Comparison of ENCODE assay signal across 8 cellular contexts in genomic region chr6:160930547-160931377, GRCh38.
DNase-seq lines count a peak whose midpoint lies in the region; ATAC-seq and TF ChIP-seq lines count a peak whose summit lies in the region.

No MANE protein-coding gene starts in this region.

- peak; percentile 91 for TF ChIP-seq CTCF in left ventricle myocardium inferior (IDR thresholded peaks at IDR 0.05; ENCODE audit: borderline replicate concordance)
- TF ChIP-seq CTCF in progenitor cell of endocrine pancreas (IDR thresholded peaks at IDR 0.05; ENCODE audit: unreplicated experiment): peak; percentile 96

- H3K36me3 Mint-ChIP-seq in progenitor cell of endocrine pancreas (ENCODE audit: insufficient read depth): no peaks in the 10 kb centered on the region

- intact Hi-C loops in left ventricle myocardium inferior (cut with micrococcal nuclease): loop anchor here (5.0 to 10.0 kb wide), 2 partner anchors 64 to 442 kb away; partner anchors contain the start of gene MAP3K4

- peak; percentile 8 for DNase-seq in DMS153 (lab: John Stamatoyannopoulos, UW)
- DNase-seq in SW 1271 (lab: John Stamatoyannopoulos, UW): peak; percentile 22 to 23
- peak; percentile 44 for DNase-seq in amniotic stem cell (lab: John Stamatoyannopoulos, UW)
- peak; percentile 76 for DNase-seq in left ventricle myocardium inferior
- peak; percentile 79 for DNase-seq in progenitor cell of endocrine pancreas (ENCODE audit: low spot score, unreplicated experiment)

- WGBS in urinary bladder: 3% methylated on average over 50 of the region's 50 CpGs

- peak overlapping the region; percentile 90 for H3K27ac Mint-ChIP-seq in progenitor cell of endocrine pancreas

- no peaks in the 10 kb centered on the region for H3K9me3 Mint-ChIP-seq in progenitor cell of endocrine pancreas (ENCODE audit: low read depth)

- H3K27me3 Mint-ChIP-seq in progenitor cell of endocrine pancreas: no peaks in the 10 kb centered on the region

- peaks cover 3% of the 10 kb centered on the region; the same call in 1 of the 2 replicates for H3K9me3 ChIP-seq in HUES6 (ENCODE audit: control insufficient read depth, insufficient read depth, low read depth, low read length)
- H3K9me3 ChIP-seq in left ventricle myocardium inferior (replicated peaks): peaks cover 4% of the 10 kb centered on the region

- H3K36me3 ChIP-seq in HUES6 (ENCODE audit: control insufficient read depth, insufficient read depth, low read length) (no peaks in the 10 kb centered on the region), left ventricle myocardium inferior (no peaks in the 10 kb centered on the region), urinary bladder (ENCODE audit: insufficient read depth) (no peaks in the 10 kb centered on the region)

- H3K4me1 ChIP-seq in HUES6 (ENCODE audit: control insufficient read depth, insufficient read depth, low read length): peaks cover 10% of the 10 kb centered on the region; the same call in 1 of the 2 replicates
- H3K4me1 ChIP-seq in left ventricle myocardium inferior: peaks cover 11% of the 10 kb centered on the region
- no peaks in the 10 kb centered on the region for H3K4me1 ChIP-seq in urinary bladder (ENCODE audit: insufficient read depth)

- H3K9ac ChIP-seq in HUES6 (ENCODE audit: low read length): peak overlapping the region; percentile 29

- H3K27me3 ChIP-seq in HUES6 (ENCODE audit: control insufficient read depth, insufficient read depth, low read length) (no peaks in the 10 kb centered on the region; the same call in 1 of the 2 replicates), left ventricle myocardium inferior (ENCODE audit: low read depth) (peaks cover 19% of the 10 kb centered on the region)

- peak overlapping the region; percentile 79 for H3K4me3 Mint-ChIP-seq in progenitor cell of endocrine pancreas (ENCODE audit: low read depth)

- H3K4me3 ChIP-seq in HUES6 (ENCODE audit: low read depth, low read length) (peak overlapping the region; percentile 61), left ventricle myocardium inferior (peak overlapping the region; percentile 73), urinary bladder (ENCODE audit: low read depth, low read length) (peak overlapping the region; percentile 36)

- peak; percentile 82 for ATAC-seq in GM21526 (IDR thresholded peaks at IDR 0.05; ENCODE audit: low FRiP score, unreplicated experiment)

- H3K4me1 Mint-ChIP-seq in progenitor cell of endocrine pancreas (ENCODE audit: low read depth): peaks cover 10% of the 10 kb centered on the region

- no peak overlapping the region for H3K27ac ChIP-seq in HUES6 (ENCODE audit: low read depth, low read length)
- no peak overlapping the region for H3K27ac ChIP-seq in left ventricle myocardium inferior (replicated peaks)
- H3K27ac ChIP-seq in urinary bladder (ENCODE audit: low read depth): no peak overlapping the region

Comparison
In these comparisons a context has a peak if more than half of its experiments do, and no peak if none do; other contexts are left out.
1. DNase-seq: peak in every context shown above with its lines; median percentile 79 in progenitor cell of endocrine pancreas; 76 in left ventricle myocardium inferior; 44 in amniotic stem cell; 22 in SW 1271; 8 in DMS153.